8 cellular contexts compared by ENCODE assay signal in genomic region chr3:5122030-5122740, GRCh38. TPM values are rescaled to one million over a fixed set of nuclear protein-coding genes. Genes with fewer than 3 reads are reported as not detected.
A peak's percentile ranks its signal among the peaks of the same experiment; 100 is the strongest.
DNase-seq lines count a peak whose midpoint lies in the region; ATAC-seq lines count a peak whose summit lies in the region.

Gene ARL8B, plus strand, starts transcription at chr3:5122292. Its CDS starts 174 bp downstream, at chr3:5122466.

- H3K4me3 Mint-ChIP-seq in activated CD8-positive, alpha-beta memory T cell treated with anti-CD3 and anti-CD28 coated beads, Interleukin-2, amount 10 ng/mL, durations not matched to agents 7 days and 5 days, result peak within 1 kb of the TSS; percentile 79

- peaks cover 11% of the 10 kb centered on the region for H3K36me3 ChIP-seq in NT2/D1 (ENCODE audit: insufficient read depth, insufficient read length, low read length)
- H3K36me3 ChIP-seq in endocrine pancreas (ENCODE audit: control insufficient read depth, insufficient read depth, low read length), result no peaks in the 10 kb centered on the region

- CTCF ChIA-PET in activated CD8-positive, alpha-beta memory T cell treated with anti-CD3 and anti-CD28 coated beads, Interleukin-2, amount 10 ng/mL, durations not matched to agents 7 days and 5 days (lab: Charles Lee), result interaction anchor here (0.6 to 2.1 kb wide), 16 partner anchors 9 to 603 kb away, joined by 3 to 7 read pairs (median 4); no protein-coding TSS in a partner anchor

- H3K27me3 Mint-ChIP-seq in activated CD8-positive, alpha-beta memory T cell treated with anti-CD3 and anti-CD28 coated beads, Interleukin-2, amount 10 ng/mL, durations not matched to agents 7 days and 5 days, result no peaks in the 10 kb centered on the region

- H3K9me3 ChIP-seq in NT2/D1 (ENCODE audit: insufficient read depth, low read length) (no peaks in the 10 kb centered on the region), endocrine pancreas (ENCODE audit: control insufficient read depth, low read length) (no peaks in the 10 kb centered on the region)

- H3K4me3 ChIP-seq in NT2/D1 (ENCODE audit: insufficient read length, low read depth) (peak within 1 kb of the TSS; percentile 99), endocrine pancreas (ENCODE audit: control insufficient read depth, insufficient read depth, low read length) (peak within 1 kb of the TSS; percentile 85)

- H3K4me1 ChIP-seq in NT2/D1 (ENCODE audit: insufficient read depth, insufficient read length), result peaks cover 2% of the 10 kb centered on the region
- H3K4me1 ChIP-seq in endocrine pancreas (ENCODE audit: control insufficient read depth, insufficient read depth, low read length), result peaks cover 5% of the 10 kb centered on the region

- peak within 1 kb of the TSS; percentile 95 for H3K27ac Mint-ChIP-seq in activated CD8-positive, alpha-beta memory T cell treated with anti-CD3 and anti-CD28 coated beads, Interleukin-2, amount 10 ng/mL, durations not matched to agents 7 days and 5 days

- peaks cover 31% of the 10 kb centered on the region for H3K4me1 Mint-ChIP-seq in activated CD8-positive, alpha-beta memory T cell treated with anti-CD3 and anti-CD28 coated beads, Interleukin-2, amount 10 ng/mL, durations not matched to agents 7 days and 5 days

- H3K9me3 Mint-ChIP-seq in activated CD8-positive, alpha-beta memory T cell treated with anti-CD3 and anti-CD28 coated beads, Interleukin-2, amount 10 ng/mL, durations not matched to agents 7 days and 5 days (ENCODE audit: low read depth), result no peaks in the 10 kb centered on the region

- peak; percentile 87 for DNase-seq in COLO668 (lab: John Stamatoyannopoulos, UW; ENCODE audit: unreplicated experiment)
- peak; percentile 79 for DNase-seq in NT2/D1 (ENCODE audit: low read depth, low spot score)
- peak; percentile 95 for DNase-seq in activated CD8-positive, alpha-beta memory T cell treated with anti-CD3 and anti-CD28 coated beads, Interleukin-2, amount 10 ng/mL, durations not matched to agents 7 days and 5 days
- peak; percentile 97 for DNase-seq in mesenteric fat pad (ENCODE audit: low spot score)
- peak; percentile 82 for DNase-seq in stimulated activated CD8-positive, alpha-beta memory T cell treated with anti-CD3 and anti-CD28 coated beads, Interleukin-15, amount 100 ng/mL, for 1 hour (ENCODE audit: low read depth)

- H3K36me3 Mint-ChIP-seq in activated CD8-positive, alpha-beta memory T cell treated with anti-CD3 and anti-CD28 coated beads, Interleukin-2, amount 10 ng/mL, durations not matched to agents 7 days and 5 days, result no peaks in the 10 kb centered on the region

- ATAC-seq in GM19438 (IDR thresholded peaks at IDR 0.05; ENCODE audit: low read depth, unreplicated experiment), result peak; percentile 90
- ATAC-seq in HG03571 (IDR thresholded peaks at IDR 0.05; ENCODE audit: unreplicated experiment), result peak; percentile 94
- ATAC-seq in activated CD8-positive, alpha-beta memory T cell treated with anti-CD3 and anti-CD28 coated beads, Interleukin-2, amount 10 ng/mL, durations not matched to agents 7 days and 5 days, result peak; percentile 97

- H3K9ac ChIP-seq in NT2/D1 (ENCODE audit: insufficient read length, low read depth) (peak within 1 kb of the TSS; percentile 99), endocrine pancreas (ENCODE audit: control insufficient read depth, insufficient read depth, low read length) (peak within 1 kb of the TSS; percentile 99)

- H3K27me3 ChIP-seq in NT2/D1 (ENCODE audit: insufficient read depth, insufficient read length) (no peaks in the 10 kb centered on the region), endocrine pancreas (ENCODE audit: control insufficient read depth, insufficient read depth, low read length) (no peaks in the 10 kb centered on the region)

RNA-seq across cellular contexts. Expression of gene ARL8B, which starts in this region (rescaled TPM):
- total RNA-seq in activated CD8-positive, alpha-beta memory T cell treated with anti-CD3 and anti-CD28 coated beads, Interleukin-2, amount 10 ng/mL, durations not matched to agents 7 days and 5 days, result 10 to 100 TPM; 36.0 to 46.8 TPM
- 63.4 TPM for total RNA-seq in mesenteric fat pad

Comparison
In these comparisons a context has a peak if more than half of its experiments do, and no peak if none do; other contexts are left out.
1. Peak in every context shown above with its lines: DNase-seq, ATAC-seq and H3K4me3 ChIP-seq.